Comparison of ENCODE assay signal across 25 cellular contexts in genomic region chr6:147726342-147726741, GRCh38.
"Had no signal": no experiment of that assay in that cellular context is flagged by ENCODE, and none has a peak within 500 bp of the region (broad histone marks: within the 10 kb centered on the region; RNA-seq: fewer than 3 reads in every experiment).

No MANE protein-coding gene starts in this region.

- FAIRE-seq: colon, endothelial cell of umbilical vein, frontal cortex, kidney had no signal

- H3K27me3 ChIP-seq: dorsolateral prefrontal cortex, esophagus muscularis mucosa, foreskin keratinocyte, gastroesophageal sphincter, heart left ventricle, hepatocyte, left lung had no signal

- H3K4me1 ChIP-seq: esophagus muscularis mucosa, foreskin keratinocyte, gastroesophageal sphincter, heart left ventricle, left lung, lower lobe of right lung had no signal

- H3K4me2 ChIP-seq: hepatocyte had no signal

- H3K79me2 ChIP-seq: hepatocyte had no signal

- ATAC-seq: foreskin keratinocyte; gastroesophageal sphincter; heart left ventricle; left lung; left ventricle myocardium superior; lower lobe of right lung; naive thymus-derived CD8-positive, alpha-beta T cell had no signal

- H3K9me3 ChIP-seq: lower lobe of right lung had no signal

- H3K27ac ChIP-seq: coronary artery, dorsolateral prefrontal cortex, esophagus muscularis mucosa, foreskin keratinocyte, gastroesophageal sphincter, heart left ventricle, hepatocyte, left lung, lower lobe of right lung had no signal

- H3K36me3 ChIP-seq: esophagus muscularis mucosa, gastroesophageal sphincter, heart left ventricle, left lung, lower lobe of right lung had no signal

- H2AFZ ChIP-seq: hepatocyte had no signal

- H3K4me3 ChIP-seq: coronary artery, dorsolateral prefrontal cortex, esophagus muscularis mucosa, gastroesophageal sphincter, heart left ventricle, hepatocyte, left lung, lower lobe of right lung had no signal

- DNase-seq: dermis blood vessel endothelial cell; dorsolateral prefrontal cortex; effector CD4-positive, alpha-beta T cell; effector memory CD4-positive, alpha-beta T cell; foreskin keratinocyte; heart left ventricle; hypothalamus; immature natural killer cell; islet precursor cell; kidney; kidney glomerular epithelial cell; left lung; left ventricle myocardium superior; lower lobe of right lung; mesenchymal stem cell; midbrain; naive B cell; naive thymus-derived CD8-positive, alpha-beta T cell had no signal
